Comparison of ENCODE assay signal across 7 cellular contexts in the genomic region with DNA sequence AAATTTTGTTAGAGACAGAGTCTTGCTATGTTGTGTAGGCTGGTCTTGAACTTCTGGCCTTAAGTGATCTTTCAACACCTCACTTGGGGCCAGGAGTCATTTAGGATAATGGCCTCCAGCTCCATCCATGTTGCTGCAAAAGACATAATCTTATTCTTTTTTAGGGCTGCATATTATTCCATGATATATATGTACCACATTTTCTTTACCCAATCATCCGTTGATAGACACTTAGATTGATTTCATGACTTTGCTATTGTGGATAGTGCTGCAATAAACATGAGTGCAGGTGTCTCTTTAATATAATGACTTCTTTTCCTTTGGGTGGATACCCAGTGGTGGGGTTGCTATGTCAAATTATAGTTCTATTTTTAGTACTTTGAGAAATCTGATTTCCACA.
"Had no signal": no experiment of that assay in that cellular context is flagged by ENCODE, and none has a peak within 500 bp of the region (broad histone marks: within the 10 kb centered on the region; RNA-seq: fewer than 3 reads in every experiment).

No MANE protein-coding gene starts in this region.

- DNase-seq: IMR-90, KBM-7, KG1 had no signal

- FAIRE-seq: HepG2, HTR-8/SVneo had no signal

- H3K9ac ChIP-seq: KMS-11 had no signal

- ATAC-seq: HepG2 had no signal

- H3K4me2 ChIP-seq: KMS-11 had no signal

- H3K27ac ChIP-seq: HL-60, KMS-11 had no signal
